14 cellular contexts compared by ENCODE assay signal in the genomic region with DNA sequence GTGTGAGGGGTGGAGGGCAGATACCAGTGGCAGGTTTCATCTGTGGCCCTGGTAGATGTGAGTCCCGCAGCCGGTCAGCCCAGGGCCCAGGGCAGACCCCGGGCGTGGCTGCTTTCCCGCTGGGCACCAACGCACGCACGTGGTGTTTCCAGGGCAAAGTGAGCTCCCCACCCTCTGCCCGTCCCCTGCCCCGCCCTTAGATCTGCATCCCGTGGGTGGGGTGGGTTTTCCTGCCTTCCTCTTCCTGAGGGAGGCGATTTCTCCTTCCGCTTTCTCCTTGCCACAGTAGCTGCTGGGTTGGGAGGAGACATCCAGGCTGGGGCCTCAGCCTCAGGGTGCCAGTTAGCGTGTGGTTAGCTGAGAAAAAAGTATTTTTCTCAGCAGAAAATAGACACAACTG. TPM values are rescaled to one million over a fixed set of nuclear protein-coding genes. Genes with fewer than 3 reads are reported as not detected.
DNase-seq lines count a peak whose midpoint lies in the region; ATAC-seq and TF ChIP-seq lines count a peak whose summit lies in the region.
"Had no signal": no experiment of that assay in that cellular context is flagged by ENCODE, and none has a peak within 500 bp of the region (broad histone marks: within the 10 kb centered on the region; RNA-seq: fewer than 3 reads in every experiment).

No MANE protein-coding gene starts in this region.

- peaks cover 0 to 36% of the 10 kb centered on the region in 2 donors for H3K4me1 ChIP-seq in right atrium auricular region
- peaks cover 44% of the 10 kb centered on the region for H3K4me1 ChIP-seq in suprapubic skin

- WGBS in suprapubic skin, result 75% methylated on average over 11 of the region's 14 CpGs

- H3K4me1 Mint-ChIP-seq in activated T-helper 17 cell treated with anti-CD3 and anti-CD28 coated beads, Interleukin-2, amount 50 U/mL, for 72 hours, result peaks cover 41% of the 10 kb centered on the region
- peaks cover 40 to 55% (median 54%) of the 10 kb centered on the region in 3 donors for H3K4me1 Mint-ChIP-seq in naive B cell

- no peaks in the 10 kb centered on the region for H3K9me3 Mint-ChIP-seq in activated T-helper 17 cell treated with anti-CD3 and anti-CD28 coated beads, Interleukin-2, amount 50 U/mL, for 72 hours
- peaks cover 0 to 4% (median 0%) of the 10 kb centered on the region in 7 donors for H3K9me3 Mint-ChIP-seq in naive B cell
- H3K9me3 Mint-ChIP-seq: effector memory CD8-positive, alpha-beta T cell had no signal

- no peak overlapping the region for H3K4me3 ChIP-seq in right atrium auricular region
- H3K4me3 ChIP-seq in suprapubic skin, result no peak overlapping the region

- no peaks in the 10 kb centered on the region for H3K27me3 ChIP-seq in right atrium auricular region
- no peaks in the 10 kb centered on the region for H3K27me3 ChIP-seq in suprapubic skin

- ATAC-seq in Right ventricle myocardium inferior (peak; percentile 26), naive B cell (ENCODE audit: low read depth in 2 of 2) (no peak), GM18858 (IDR thresholded peaks at IDR 0.05; ENCODE audit: unreplicated experiment) (no peak)
- ATAC-seq in activated T-helper 17 cell treated with anti-CD3 and anti-CD28 coated beads, Interleukin-2, amount 50 U/mL, for 72 hours (replicated peaks), result no peak
- ATAC-seq: effector memory CD8-positive, alpha-beta T cell had no signal

- intact Hi-C loops in Right ventricle myocardium inferior (cut with DNase I), result no loop called here

- no peak for TF ChIP-seq EP300 in suprapubic skin (IDR thresholded peaks at IDR 0.05)

- H3K27me3 Mint-ChIP-seq in activated T-helper 17 cell treated with anti-CD3 and anti-CD28 coated beads, Interleukin-2, amount 50 U/mL, for 72 hours, result no peaks in the 10 kb centered on the region
- no peaks in the 10 kb centered on the region for H3K27me3 Mint-ChIP-seq in naive B cell
- H3K27me3 Mint-ChIP-seq: effector memory CD8-positive, alpha-beta T cell had no signal

- H3K4me3 Mint-ChIP-seq in activated T-helper 17 cell treated with anti-CD3 and anti-CD28 coated beads, Interleukin-2, amount 50 U/mL, for 72 hours, result peak overlapping the region; percentile 37
- H3K4me3 Mint-ChIP-seq in naive B cell, result peak overlapping the region in 1 of 8 donors; percentile 60
- H3K4me3 Mint-ChIP-seq: effector memory CD8-positive, alpha-beta T cell had no signal

- H3K27ac ChIP-seq in right atrium auricular region, result peak overlapping the region in 1 of 2 donors; percentile 10
- H3K27ac ChIP-seq in suprapubic skin, result no peak overlapping the region
- H3K27ac ChIP-seq: KMS-11 had no signal

- no peak for TF ChIP-seq POLR2A in suprapubic skin (IDR thresholded peaks at IDR 0.05)

- peak overlapping the region; percentile 86 for H3K27ac Mint-ChIP-seq in activated T-helper 17 cell treated with anti-CD3 and anti-CD28 coated beads, Interleukin-2, amount 50 U/mL, for 72 hours
- peak overlapping the region; percentile 49 to 95 (median 83) for H3K27ac Mint-ChIP-seq in naive B cell

- H3K36me3 ChIP-seq in right atrium auricular region, result no peaks in the 10 kb centered on the region
- H3K36me3 ChIP-seq in suprapubic skin, result no peaks in the 10 kb centered on the region

- DNase-seq in Right ventricle myocardium inferior (ENCODE audit: missing footprints) (no peak), right atrium auricular region (ENCODE audit: low spot score) (no peak), naive B cell (no peak), SHP77 (lab: John Stamatoyannopoulos, UW) (no peak), OCI-M1 (lab: John Stamatoyannopoulos, UW) (no peak), suprapubic skin (ENCODE audit: low spot score in 2 of 2) (no peak)
- DNase-seq: effector memory CD8-positive, alpha-beta T cell; kidney glomerular epithelial cell; NCI-H2081 treated with DMSO at 0.1 percent for 48 hours; stimulated activated CD4-positive, alpha-beta T cell treated with anti-CD3 and anti-CD28 coated beads, Interleukin-15, amount 100 ng/mL, for 24 hours; stimulated activated CD8-positive, alpha-beta memory T cell treated with anti-CD3 and anti-CD28 coated beads, Interleukin-4, amount 100 ng/mL, for 48 hours had no signal

- H3K36me3 Mint-ChIP-seq in activated T-helper 17 cell treated with anti-CD3 and anti-CD28 coated beads, Interleukin-2, amount 50 U/mL, for 72 hours (ENCODE audit: low read depth), result peaks cover 67% of the 10 kb centered on the region
- peaks cover 0 to 8% of the 10 kb centered on the region in 2 donors for H3K36me3 Mint-ChIP-seq in naive B cell

- H3K9me3 ChIP-seq in right atrium auricular region, result no peaks in the 10 kb centered on the region
- no peaks in the 10 kb centered on the region for H3K9me3 ChIP-seq in suprapubic skin

- no peak for TF ChIP-seq CTCF in right atrium auricular region (IDR thresholded peaks at IDR 0.05)
- no peak for TF ChIP-seq CTCF in suprapubic skin (IDR thresholded peaks at IDR 0.05)

RNA-seq across cellular contexts. Expression of a gene that starts 49.6 kb away (rescaled TPM):
- total RNA-seq in Right ventricle myocardium inferior (37.2 TPM), right atrium auricular region (10 to 100 TPM; 41.3 to 73.9 TPM), suprapubic skin (10 to 100 TPM; 16.5 to 76.6 (median 40.8) TPM)
- 100 to 1,000 TPM in 1 of 2 donors, 10 to 100 TPM in 1; 60.3 to 180 TPM for total RNA-seq in activated T-helper 17 cell treated with anti-CD3 and anti-CD28 coated beads, Interleukin-2, amount 50 U/mL, for 72 hours
- polyA plus RNA-seq in naive B cell (ENCODE audit: low read depth in 6 of 6), result 100 to 1,000 TPM; 142 to 202 (median 165) TPM
